Comparison of ENCODE assay signal across 15 cellular contexts in genomic region chr1:109863699-109864062, GRCh38. TPM values are rescaled to one million over a fixed set of nuclear protein-coding genes. Genes with fewer than 3 reads are reported as not detected.
DNase-seq lines count a peak whose midpoint lies in the region; ATAC-seq and TF ChIP-seq lines count a peak whose summit lies in the region.
"Had no signal": no experiment of that assay in that cellular context is flagged by ENCODE, and none has a peak within 500 bp of the region (broad histone marks: within the 10 kb centered on the region; RNA-seq: fewer than 3 reads in every experiment).

No MANE protein-coding gene starts in this region.

- H3K79me2 ChIP-seq in DND-41 (ENCODE audit: insufficient read depth, low read length) = no peaks in the 10 kb centered on the region

- no peak for DNase-seq in DND-41
- peak; percentile 20 for DNase-seq in NB4 (ENCODE audit: low read depth)
- no peak for DNase-seq in colonic mucosa
- DNase-seq in activated CD4-positive, alpha-beta T cell treated with anti-CD3 and anti-CD28 coated beads, Interleukin-2, amount 10 ng/mL, durations not matched to agents 7 days and 5 days = no peak
- DNase-seq in testis = no peak
- DNase-seq in mucosa of gallbladder (ENCODE audit: low spot score) = no peak
- DNase-seq in posterior cingulate gyrus = no peak
- DNase-seq: activated CD4-positive, alpha-beta T cell treated with anti-CD3 and anti-CD28 coated beads for 4 hours; activated naive CD4-positive, alpha-beta T cell treated with anti-CD3 and anti-CD28 coated beads, Interleukin-2, amount 10 ng/mL, durations not matched to agents 7 days and 5 days; Caco-2; mammary epithelial cell; NCI-H2081; stimulated activated CD4-positive, alpha-beta T cell treated with anti-CD3 and anti-CD28 coated beads, Interleukin-4, amount 100 ng/mL, for 1 hour had no signal

- no peaks in the 10 kb centered on the region for H4K20me1 ChIP-seq in DND-41 (ENCODE audit: insufficient read depth, low read length)

- H2AFZ ChIP-seq in DND-41 (ENCODE audit: low read depth, low read length) = no peak overlapping the region

- H3K9me3 Mint-ChIP-seq in activated CD4-positive, alpha-beta T cell treated with anti-CD3 and anti-CD28 coated beads, Interleukin-2, amount 10 ng/mL, durations not matched to agents 7 days and 5 days = peaks cover 15% of the 10 kb centered on the region

- peaks cover 5% of the 10 kb centered on the region; the same call in 1 of the 2 replicates for H3K4me1 ChIP-seq in DND-41 (ENCODE audit: insufficient read depth, low read length)
- H3K4me1 ChIP-seq in colonic mucosa = no peaks in the 10 kb centered on the region
- peaks cover 18% of the 10 kb centered on the region for H3K4me1 ChIP-seq in rectal smooth muscle tissue (ENCODE audit: control insufficient read depth, insufficient read depth, low read length)
- peaks cover 6% of the 10 kb centered on the region for H3K4me1 ChIP-seq in testis
- H3K4me1 ChIP-seq: Caco-2 had no signal

- H3K27me3 Mint-ChIP-seq in activated CD4-positive, alpha-beta T cell treated with anti-CD3 and anti-CD28 coated beads, Interleukin-2, amount 10 ng/mL, durations not matched to agents 7 days and 5 days = peaks cover 19% of the 10 kb centered on the region

- peaks cover 3% of the 10 kb centered on the region for H3K36me3 Mint-ChIP-seq in activated CD4-positive, alpha-beta T cell treated with anti-CD3 and anti-CD28 coated beads, Interleukin-2, amount 10 ng/mL, durations not matched to agents 7 days and 5 days (ENCODE audit: low read depth)

- peak; percentile 24; the same call in 1 of the 3 replicates for ATAC-seq in DND-41 (ENCODE audit: insufficient read depth, low read depth)

- intact Hi-C loops in colonic mucosa (cut with DNase I) (no loop called here), testis (cut with DNase I; ENCODE audit: low total_unique reads) (no loop called here), posterior cingulate gyrus (cut with DNase I) (no loop called here)

- no peak overlapping the region for H3K4me3 ChIP-seq in DND-41 (ENCODE audit: low read depth in 1 of 2, low read length in 2 of 2)
- no peak overlapping the region for H3K4me3 ChIP-seq in NB4 (ENCODE audit: low read depth, low read length)
- no peak overlapping the region for H3K4me3 ChIP-seq in colonic mucosa
- no peak overlapping the region for H3K4me3 ChIP-seq in rectal smooth muscle tissue (ENCODE audit: low read length)
- no peak overlapping the region for H3K4me3 ChIP-seq in testis
- H3K4me3 ChIP-seq: esophagus muscularis mucosa had no signal

- H3K4me3 Mint-ChIP-seq in activated CD4-positive, alpha-beta T cell treated with anti-CD3 and anti-CD28 coated beads, Interleukin-2, amount 10 ng/mL, durations not matched to agents 7 days and 5 days = no peak overlapping the region
- H3K4me3 Mint-ChIP-seq: activated naive CD4-positive, alpha-beta T cell treated with anti-CD3 and anti-CD28 coated beads, Interleukin-2, amount 10 ng/mL, durations not matched to agents 7 days and 5 days had no signal

- no peaks in the 10 kb centered on the region for H3K36me3 ChIP-seq in DND-41 (ENCODE audit: insufficient read depth, low read length)
- no peaks in the 10 kb centered on the region for H3K36me3 ChIP-seq in colonic mucosa
- H3K36me3 ChIP-seq in rectal smooth muscle tissue (ENCODE audit: control insufficient read depth, insufficient read depth, low read length) = no peaks in the 10 kb centered on the region
- H3K36me3 ChIP-seq in testis (ENCODE audit: low read depth, missing control alignments) = no peaks in the 10 kb centered on the region
- H3K36me3 ChIP-seq: esophagus muscularis mucosa had no signal

- peaks cover 7% of the 10 kb centered on the region for H3K4me1 Mint-ChIP-seq in activated CD4-positive, alpha-beta T cell treated with anti-CD3 and anti-CD28 coated beads, Interleukin-2, amount 10 ng/mL, durations not matched to agents 7 days and 5 days

- POLR2A ChIA-PET in activated CD4-positive, alpha-beta T cell treated with anti-CD3 and anti-CD28 coated beads, Interleukin-2, amount 10 ng/mL, durations not matched to agents 7 days and 5 days (lab: Charles Lee) = no interaction called here

- H3K9me3 ChIP-seq in DND-41 (ENCODE audit: insufficient read depth, low read length, severe bottlenecking) = no peaks in the 10 kb centered on the region
- H3K9me3 ChIP-seq in colonic mucosa = no peaks in the 10 kb centered on the region
- H3K9me3 ChIP-seq in testis = no peaks in the 10 kb centered on the region
- H3K9me3 ChIP-seq: Caco-2, esophagus muscularis mucosa had no signal

- CTCF ChIA-PET in activated CD4-positive, alpha-beta T cell treated with anti-CD3 and anti-CD28 coated beads, Interleukin-2, amount 10 ng/mL, durations not matched to agents 7 days and 5 days (lab: Charles Lee) = interaction anchor here (2.0 kb wide), 2 partner anchors 18 to 87 kb away, joined by 5 read pairs; no protein-coding TSS in a partner anchor

- no peaks in the 10 kb centered on the region for H3K27me3 ChIP-seq in DND-41 (ENCODE audit: insufficient read depth, low read length, poor library complexity)
- no peaks in the 10 kb centered on the region for H3K27me3 ChIP-seq in colonic mucosa
- H3K27me3 ChIP-seq in rectal smooth muscle tissue (ENCODE audit: control insufficient read depth, insufficient read depth, low read length) = no peaks in the 10 kb centered on the region
- H3K27me3 ChIP-seq in testis = no peaks in the 10 kb centered on the region
- H3K27me3 ChIP-seq: esophagus muscularis mucosa had no signal

- H3K9ac ChIP-seq in DND-41 (ENCODE audit: low read depth, low read length) = no peak overlapping the region
- H3K9ac ChIP-seq in colonic mucosa (ENCODE audit: low read depth in 2 of 2, low read length in 2 of 2) = no peak overlapping the region
- no peak overlapping the region for H3K9ac ChIP-seq in rectal smooth muscle tissue (ENCODE audit: low read length)

- peak overlapping the region; percentile 35; the same call in 1 of the 2 replicates for H3K4me2 ChIP-seq in DND-41 (ENCODE audit: insufficient read depth, low read length)

- no peak for TF ChIP-seq CTCF in DND-41 (IDR thresholded peaks at IDR 0.05; ENCODE audit: borderline replicate concordance, extremely low read depth, low read length, poor library complexity, severe bottlenecking)
- no peak for TF ChIP-seq CTCF in NB4 (IDR thresholded peaks at IDR 0.05; ENCODE audit: low read depth, low read length)
- TF ChIP-seq CTCF in colonic mucosa (IDR thresholded peaks at IDR 0.05) = no peak
- no peak for TF ChIP-seq CTCF in testis (IDR thresholded peaks at IDR 0.05)

- no peak overlapping the region for H3K27ac Mint-ChIP-seq in activated CD4-positive, alpha-beta T cell treated with anti-CD3 and anti-CD28 coated beads, Interleukin-2, amount 10 ng/mL, durations not matched to agents 7 days and 5 days
- H3K27ac Mint-ChIP-seq: activated naive CD4-positive, alpha-beta T cell treated with anti-CD3 and anti-CD28 coated beads, Interleukin-2, amount 10 ng/mL, durations not matched to agents 7 days and 5 days had no signal

- TF ChIP-seq POLR2A in NB4 (IDR thresholded peaks at IDR 0.05; ENCODE audit: extremely low read depth, insufficient read length) (no peak), testis (IDR thresholded peaks at IDR 0.05) (no peak)

- H3K27ac ChIP-seq in DND-41 (ENCODE audit: low read length) (no peak overlapping the region; the same call in 1 of the 2 replicates), colonic mucosa (peak overlapping the region; percentile 15), rectal smooth muscle tissue (ENCODE audit: low read depth, low read length) (peak overlapping the region; percentile 64), testis (no peak overlapping the region)

RNA-seq across cellular contexts. Expression of gene CSF1, which starts 47.0 kb away (rescaled TPM):
- total RNA-seq in colonic mucosa (10 to 100 TPM; 14.1 to 18.1 TPM), testis (10 to 100 TPM in 1 of 2 donors, 1 to 10 TPM in 1; 9.8 to 10.9 TPM), mucosa of gallbladder (184 TPM)
- total RNA-seq in activated CD4-positive, alpha-beta T cell treated with anti-CD3 and anti-CD28 coated beads, Interleukin-2, amount 10 ng/mL, durations not matched to agents 7 days and 5 days = 10 to 100 TPM; 39.5 to 42.4 TPM
- 14.2 TPM for polyA plus RNA-seq in testis (ENCODE audit: insufficient read depth, low read depth, low replicate concordance)

Comparison
In these comparisons a context has a peak if more than half of its experiments do, and no peak if none do; other contexts are left out.
1. H3K27ac ChIP-seq: peak in colonic mucosa (single experiment) and rectal smooth muscle tissue (single experiment); none in DND-41 (single experiment) and testis (0 of 2).